13 cellular contexts compared by ENCODE assay signal in genomic region chr6:20365456-20365855, GRCh38. TPM values are rescaled to one million over a fixed set of nuclear protein-coding genes. Genes with fewer than 3 reads are reported as not detected.
DNase-seq lines count a peak whose midpoint lies in the region; ATAC-seq and TF ChIP-seq lines count a peak whose summit lies in the region.
"Had no signal": no experiment of that assay in that cellular context is flagged by ENCODE, and none has a peak within 500 bp of the region (broad histone marks: within the 10 kb centered on the region; RNA-seq: fewer than 3 reads in every experiment).

No MANE protein-coding gene starts in this region.

- H3K36me3 Mint-ChIP-seq in CD4-positive, alpha-beta memory T cell, result no peaks in the 10 kb centered on the region
- H3K36me3 Mint-ChIP-seq in activated CD4-positive, alpha-beta memory T cell treated with anti-CD3 and anti-CD28 coated beads for 36 hours, result no peaks in the 10 kb centered on the region
- H3K36me3 Mint-ChIP-seq: mesothelial cell of epicardium had no signal

- no peaks in the 10 kb centered on the region for H3K9me3 ChIP-seq in CD4-positive, alpha-beta memory T cell (ENCODE audit: control insufficient read depth in 1 of 2, low read length in 2 of 2)
- H3K9me3 ChIP-seq in esophagus squamous epithelium, result no peaks in the 10 kb centered on the region
- H3K9me3 ChIP-seq: BE2C had no signal

- WGBS in esophagus squamous epithelium, 2 donors, result 67 to 75% methylated on average over 3 of the region's 3 CpGs

- no peaks in the 10 kb centered on the region for H3K27me3 Mint-ChIP-seq in CD4-positive, alpha-beta memory T cell
- H3K27me3 Mint-ChIP-seq in activated CD4-positive, alpha-beta memory T cell treated with anti-CD3 and anti-CD28 coated beads for 36 hours, result no peaks in the 10 kb centered on the region

- peak overlapping the region; percentile 42 for H3K27ac ChIP-seq in CD4-positive, alpha-beta memory T cell (ENCODE audit: low read depth, low read length)
- H3K27ac ChIP-seq in esophagus squamous epithelium, result no peak overlapping the region

- peak in 3 of 5 donors; percentile 4 to 10 (median 6) for DNase-seq in CD4-positive, alpha-beta memory T cell
- no peak for DNase-seq in activated CD4-positive, alpha-beta memory T cell treated with anti-CD3 and anti-CD28 coated beads for 36 hours
- DNase-seq in stimulated activated CD4-positive, alpha-beta T cell treated with anti-CD3 and anti-CD28 coated beads, Interleukin-2, amount 100 ng/mL, for 48 hours, result no peak
- no peak for DNase-seq in esophagus squamous epithelium (lab: John Stamatoyannopoulos, UW)
- DNase-seq in MV-4-11 (lab: John Stamatoyannopoulos, UW), result no peak
- DNase-seq in NCI-H82 treated with DMSO at 0.1 percent for 48 hours (lab: John Stamatoyannopoulos, UW; ENCODE audit: unreplicated experiment), result no peak
- DNase-seq: BE2C, NCI-H1048, NCI-H774, retina had no signal

- intact Hi-C loops in CD4-positive, alpha-beta memory T cell (cut with micrococcal nuclease), result no loop called here
- intact Hi-C loops in activated CD4-positive, alpha-beta memory T cell treated with anti-CD3 and anti-CD28 coated beads for 36 hours (cut with micrococcal nuclease), result loop anchor here (2.0 to 5.0 kb wide), 2 partner anchors 31 to 153 kb away; partner anchors contain the start of gene MBOAT1
- intact Hi-C loops in esophagus squamous epithelium (cut with DNase I), result no loop called here

- peak overlapping the region; percentile 17 to 91 (median 82) for H3K4me3 Mint-ChIP-seq in CD4-positive, alpha-beta memory T cell
- no peak overlapping the region for H3K4me3 Mint-ChIP-seq in activated CD4-positive, alpha-beta memory T cell treated with anti-CD3 and anti-CD28 coated beads for 36 hours
- H3K4me3 Mint-ChIP-seq: mesothelial cell of epicardium had no signal

- peak overlapping the region in 1 of 2 donors; percentile 21 for H3K4me3 ChIP-seq in CD4-positive, alpha-beta memory T cell (ENCODE audit: low read length in 2 of 2)
- H3K4me3 ChIP-seq in esophagus squamous epithelium, result no peak overlapping the region

- H3K9me3 Mint-ChIP-seq in CD4-positive, alpha-beta memory T cell, result peaks cover 0 to 4% (median 0%) of the 10 kb centered on the region in 8 donors
- no peaks in the 10 kb centered on the region for H3K9me3 Mint-ChIP-seq in activated CD4-positive, alpha-beta memory T cell treated with anti-CD3 and anti-CD28 coated beads for 36 hours

- H3K27ac Mint-ChIP-seq in CD4-positive, alpha-beta memory T cell, result peak overlapping the region; percentile 86 to 97 (median 92)
- H3K27ac Mint-ChIP-seq in activated CD4-positive, alpha-beta memory T cell treated with anti-CD3 and anti-CD28 coated beads for 36 hours, result peak overlapping the region; percentile 81
- H3K27ac Mint-ChIP-seq: mesothelial cell of epicardium had no signal

- ATAC-seq in GM18909 (IDR thresholded peaks at IDR 0.05; ENCODE audit: poor library complexity, unreplicated experiment), result peak; percentile 82
- ATAC-seq in HG02981 (IDR thresholded peaks at IDR 0.05; ENCODE audit: unreplicated experiment), result peak; percentile 82

- no peak for TF ChIP-seq POLR2A in esophagus squamous epithelium (IDR thresholded peaks at IDR 0.05)

- POLR2A ChIA-PET in CD4-positive, alpha-beta memory T cell (lab: Charles Lee; ENCODE audit: partially characterized antibody), result interaction anchor here (1.0 to 11.8 kb wide), 20 partner anchors 8 to 76 kb away, joined by 3 to 363 read pairs (median 8); partner anchors contain the start of gene E2F3
- POLR2A ChIA-PET in activated CD4-positive, alpha-beta memory T cell treated with anti-CD3 and anti-CD28 coated beads for 36 hours (lab: Charles Lee), result interaction anchor here (0.5 to 1.9 kb wide), 2 partner anchors 29 to 1970 kb away, joined by 5 to 6 read pairs; no protein-coding TSS in a partner anchor

- peaks cover 56% of the 10 kb centered on the region for H3K4me1 ChIP-seq in CD4-positive, alpha-beta memory T cell (ENCODE audit: insufficient read depth, low read length)
- H3K4me1 ChIP-seq in esophagus squamous epithelium, result peaks cover 7 to 30% (median 10%) of the 10 kb centered on the region in 3 donors
- H3K4me1 ChIP-seq: BE2C had no signal

- no peaks in the 10 kb centered on the region for H3K36me3 ChIP-seq in CD4-positive, alpha-beta memory T cell (ENCODE audit: insufficient read depth, low read length)
- no peaks in the 10 kb centered on the region for H3K36me3 ChIP-seq in esophagus squamous epithelium
- H3K36me3 ChIP-seq: BE2C had no signal

- no peak for TF ChIP-seq CTCF in esophagus squamous epithelium (IDR thresholded peaks at IDR 0.05)

- CTCF ChIA-PET in CD4-positive, alpha-beta memory T cell (lab: Charles Lee; ENCODE audit: partially characterized antibody), result interaction anchor here (0.7 to 6.6 kb wide), 14 partner anchors 9 to 162 kb away, joined by 3 to 48 read pairs (median 4); no protein-coding TSS in a partner anchor
- CTCF ChIA-PET in activated CD4-positive, alpha-beta memory T cell treated with anti-CD3 and anti-CD28 coated beads for 36 hours (lab: Charles Lee), result no interaction called here

- no peaks in the 10 kb centered on the region for H3K27me3 ChIP-seq in CD4-positive, alpha-beta memory T cell (ENCODE audit: insufficient read depth, low read length)
- no peaks in the 10 kb centered on the region for H3K27me3 ChIP-seq in esophagus squamous epithelium

- peaks cover 43 to 61% (median 51%) of the 10 kb centered on the region in 4 donors for H3K4me1 Mint-ChIP-seq in CD4-positive, alpha-beta memory T cell
- peaks cover 48% of the 10 kb centered on the region for H3K4me1 Mint-ChIP-seq in activated CD4-positive, alpha-beta memory T cell treated with anti-CD3 and anti-CD28 coated beads for 36 hours (ENCODE audit: low read depth)

RNA-seq across cellular contexts. Expression of gene E2F3, which starts 36.2 kb away (rescaled TPM):
- total RNA-seq in CD4-positive, alpha-beta memory T cell, result 10 to 100 TPM; 25.2 to 25.5 TPM
- polyA plus RNA-seq in CD4-positive, alpha-beta memory T cell, result 1 to 10 TPM; 1.3 to 5.3 TPM
- total RNA-seq in activated CD4-positive, alpha-beta memory T cell treated with anti-CD3 and anti-CD28 coated beads for 36 hours, result 10 to 100 TPM; 17.9 to 18.2 TPM
- 1 to 10 TPM; 5.4 to 7.1 (median 6.1) TPM for total RNA-seq in esophagus squamous epithelium

Comparison
In these comparisons a context has a peak if more than half of its experiments do, and no peak if none do; other contexts are left out.
1. DNase-seq: peak in CD4-positive, alpha-beta memory T cell (3 of 5); none in activated CD4-positive, alpha-beta memory T cell treated with anti-CD3 and anti-CD28 coated beads for 36 hours (single experiment), stimulated activated CD4-positive, alpha-beta T cell treated with anti-CD3 and anti-CD28 coated beads, Interleukin-2, amount 100 ng/mL, for 48 hours (0 of 2), esophagus squamous epithelium (single experiment), MV-4-11 (single experiment) and NCI-H82 treated with DMSO at 0.1 percent for 48 hours (single experiment).